In genomic region chr20:25275813-25276532, GRCh38 we compare ENCODE assay signal across 16 cellular contexts. TPM values are rescaled to one million over a fixed set of nuclear protein-coding genes. Genes with fewer than 3 reads are reported as not detected.
A peak's percentile ranks its signal among the peaks of the same experiment; 100 is the strongest.
DNase-seq lines count a peak whose midpoint lies in the region; ATAC-seq, FAIRE-seq and TF ChIP-seq lines count a peak whose summit lies in the region.
"Had no signal": no experiment of that assay in that cellular context is flagged by ENCODE, and none has a peak within 500 bp of the region (broad histone marks: within the 10 kb centered on the region; RNA-seq: fewer than 3 reads in every experiment).

No MANE protein-coding gene starts in this region.

- H3K27me3 ChIP-seq in K562 (ENCODE audit: control insufficient read depth in 2 of 2, insufficient read depth in 2 of 2, low read length in 2 of 2): no peaks in the 10 kb centered on the region

- H3K4me1 Mint-ChIP-seq in activated CD4-positive, alpha-beta T cell treated with anti-CD3 and anti-CD28 coated beads, Interleukin-2, amount 10 ng/mL, durations not matched to agents 7 days and 5 days: no peaks in the 10 kb centered on the region
- no peaks in the 10 kb centered on the region for H3K4me1 Mint-ChIP-seq in stimulated activated effector memory CD8-positive, alpha-beta T cell treated with anti-CD3 and anti-CD28 coated beads, Interleukin-12 subunit alpha, Interleukin-12 subunit beta, amount 100 ng/mL, for 72 hours
- H3K4me1 Mint-ChIP-seq: CD4-positive, alpha-beta memory T cell had no signal

- TF ChIP-seq RAD21 in K562 (CRISPR knock-in tag; conservative IDR thresholded peaks at IDR 0.05 in 1 of 2, IDR thresholded peaks at IDR 0.05 in 1 of 2): no peak

- BruUV-seq in K562 (replicated peaks; lab: Mats Ljungman, UMichigan): no TSS peak

- H3K9me1 ChIP-seq in K562 (ENCODE audit: control insufficient read depth, insufficient read depth, low read length): no peaks in the 10 kb centered on the region

- H3K4me3 Mint-ChIP-seq in activated CD4-positive, alpha-beta T cell treated with anti-CD3 and anti-CD28 coated beads, Interleukin-2, amount 10 ng/mL, durations not matched to agents 7 days and 5 days: no peak overlapping the region
- no peak overlapping the region for H3K4me3 Mint-ChIP-seq in stimulated activated effector memory CD8-positive, alpha-beta T cell treated with anti-CD3 and anti-CD28 coated beads, Interleukin-12 subunit alpha, Interleukin-12 subunit beta, amount 100 ng/mL, for 72 hours
- H3K4me3 Mint-ChIP-seq: CD4-positive, alpha-beta memory T cell had no signal

- peaks cover 13% of the 10 kb centered on the region; the same call in 1 of the 3 replicates for H3K36me3 ChIP-seq in K562 (ENCODE audit: control insufficient read depth, insufficient read depth, low read length)

- intact Hi-C loops in K562 (cut with micrococcal nuclease): no loop called here

- CTCF ChIA-PET in activated CD4-positive, alpha-beta T cell treated with anti-CD3 and anti-CD28 coated beads, Interleukin-2, amount 10 ng/mL, durations not matched to agents 7 days and 5 days (lab: Charles Lee): no interaction called here
- CTCF ChIA-PET in K562 (lab: Yijun Ruan, JAX; ENCODE audit: low intra/inter-chr PET ratio): no interaction called here

- H3K9ac ChIP-seq in K562 (ENCODE audit: insufficient read depth in 1 of 2, low read depth in 2 of 2, low read length in 2 of 2): no peak overlapping the region
- H3K9ac ChIP-seq: KMS-11, parathyroid adenoma had no signal

- POLR2A ChIA-PET in activated CD4-positive, alpha-beta T cell treated with anti-CD3 and anti-CD28 coated beads, Interleukin-2, amount 10 ng/mL, durations not matched to agents 7 days and 5 days (lab: Charles Lee): no interaction called here
- POLR2A ChIA-PET in K562 (lab: Yijun Ruan, JAX): no interaction called here

- FAIRE-seq in K562 (lab: Jason Lieb, UNC): no peak
- FAIRE-seq: A549 had no signal

- no peak overlapping the region for H3K27ac ChIP-seq in K562 (ENCODE audit: extremely low read depth, low read depth, low read length)
- H3K27ac ChIP-seq: KMS-11, parathyroid adenoma had no signal

- no peak for DNase-seq in activated CD4-positive, alpha-beta T cell treated with anti-CD3 and anti-CD28 coated beads, Interleukin-2, amount 10 ng/mL, durations not matched to agents 7 days and 5 days
- no peak for DNase-seq in activated CD4-positive, alpha-beta T cell treated with anti-CD3 and anti-CD28 coated beads, Interleukin-2, amount 50 U/mL, for 48 hours
- no peak for DNase-seq in K562 (ENCODE audit: extremely low read depth in 1 of 4, low spot score in 3 of 4)
- peak; percentile 30 for DNase-seq in left lobe of liver (ENCODE audit: low spot score)
- no peak for DNase-seq in stimulated activated effector memory CD8-positive, alpha-beta T cell treated with anti-CD3 and anti-CD28 coated beads, Interleukin-12 subunit alpha, Interleukin-12 subunit beta, amount 100 ng/mL, for 72 hours (ENCODE audit: low spot score in 2 of 2)
- DNase-seq in NK-92 treated with Interleukin-12 subunit alpha and Interleukin-12 subunit beta, amount 100 ng/mL, for 24 hours (lab: John Stamatoyannopoulos, UW): no peak
- DNase-seq in NCI-H446 (lab: John Stamatoyannopoulos, UW): no peak
- DNase-seq: CD4-positive, alpha-beta memory T cell; NCI-H1417; OCI-M1; SW 1271 had no signal

- no peak overlapping the region for H3K4me2 ChIP-seq in K562 (ENCODE audit: insufficient read depth, low read length)
- H3K4me2 ChIP-seq: A549, KMS-11 had no signal

- H2AFZ ChIP-seq in K562 (ENCODE audit: low read depth, low read length): no peak overlapping the region
- H2AFZ ChIP-seq: parathyroid adenoma had no signal

- H3K4me3 ChIP-seq in K562: no peak overlapping the region
- H3K4me3 ChIP-seq: A549 had no signal

- H3K27ac Mint-ChIP-seq in activated CD4-positive, alpha-beta T cell treated with anti-CD3 and anti-CD28 coated beads, Interleukin-2, amount 10 ng/mL, durations not matched to agents 7 days and 5 days: peak overlapping the region; percentile 37
- H3K27ac Mint-ChIP-seq in stimulated activated effector memory CD8-positive, alpha-beta T cell treated with anti-CD3 and anti-CD28 coated beads, Interleukin-12 subunit alpha, Interleukin-12 subunit beta, amount 100 ng/mL, for 72 hours: peak overlapping the region; percentile 63

- no peaks in the 10 kb centered on the region for H3K4me1 ChIP-seq in K562 (replicated peaks in 1 of 2; ENCODE audit: control insufficient read depth in 2 of 2, insufficient read depth in 2 of 2, low read length in 2 of 2)
- H3K4me1 ChIP-seq: A549 had no signal

- ATAC-seq in K562: no peak
- no peak for ATAC-seq in left lobe of liver
- no peak for ATAC-seq in stimulated activated effector memory CD8-positive, alpha-beta T cell treated with anti-CD3 and anti-CD28 coated beads, Interleukin-12 subunit alpha, Interleukin-12 subunit beta, amount 100 ng/mL, for 72 hours
- ATAC-seq in GM19328 (IDR thresholded peaks at IDR 0.05; ENCODE audit: unreplicated experiment): no peak
- ATAC-seq: HCT116 had no signal

- TF ChIP-seq POLR2A in K562 (conservative IDR thresholded peaks at IDR 0.05): no peak

- no peaks in the 10 kb centered on the region for H4K20me1 ChIP-seq in K562 (replicated peaks; ENCODE audit: control insufficient read depth, insufficient read depth, low read length)

- H3K9me3 ChIP-seq in K562 (replicated peaks; ENCODE audit: control insufficient read depth, insufficient read depth, low read depth, low read length): no peaks in the 10 kb centered on the region
- H3K9me3 ChIP-seq: A549 had no signal

- H3K9me3 Mint-ChIP-seq in activated CD4-positive, alpha-beta T cell treated with anti-CD3 and anti-CD28 coated beads, Interleukin-2, amount 10 ng/mL, durations not matched to agents 7 days and 5 days: no peaks in the 10 kb centered on the region
- H3K9me3 Mint-ChIP-seq in stimulated activated effector memory CD8-positive, alpha-beta T cell treated with anti-CD3 and anti-CD28 coated beads, Interleukin-12 subunit alpha, Interleukin-12 subunit beta, amount 100 ng/mL, for 72 hours: no peaks in the 10 kb centered on the region
- H3K9me3 Mint-ChIP-seq: CD4-positive, alpha-beta memory T cell had no signal

- no peaks in the 10 kb centered on the region for H3K79me2 ChIP-seq in K562 (ENCODE audit: control insufficient read depth, insufficient read depth, low read length)
- H3K79me2 ChIP-seq: parathyroid adenoma had no signal

- 68% methylated on average over 7 of the region's 20 CpGs for WGBS in K562 (ENCODE audit: insufficient coverage, low coverage, missing lambda C conversion rate)

- H3K27me3 Mint-ChIP-seq in activated CD4-positive, alpha-beta T cell treated with anti-CD3 and anti-CD28 coated beads, Interleukin-2, amount 10 ng/mL, durations not matched to agents 7 days and 5 days: no peaks in the 10 kb centered on the region
- H3K27me3 Mint-ChIP-seq: CD4-positive, alpha-beta memory T cell had no signal

- no peak for TF ChIP-seq CTCF in K562 (IDR thresholded peaks at IDR 0.05 in 2 of 3, conservative IDR thresholded peaks at IDR 0.05 in 1 of 3; ENCODE audit: insufficient read depth in 2 of 3, low read depth in 1 of 3, low read length in 3 of 3)

- no peak for TF ChIP-seq EP300 in K562 (IDR thresholded peaks at IDR 0.05; ENCODE audit: low read length)

- in situ Hi-C loops in K562 (cut with MboI): no loop called here

- peaks cover 3% of the 10 kb centered on the region for H3K36me3 Mint-ChIP-seq in activated CD4-positive, alpha-beta T cell treated with anti-CD3 and anti-CD28 coated beads, Interleukin-2, amount 10 ng/mL, durations not matched to agents 7 days and 5 days (ENCODE audit: low read depth)
- H3K36me3 Mint-ChIP-seq in stimulated activated effector memory CD8-positive, alpha-beta T cell treated with anti-CD3 and anti-CD28 coated beads, Interleukin-12 subunit alpha, Interleukin-12 subunit beta, amount 100 ng/mL, for 72 hours: peaks cover 31% of the 10 kb centered on the region

TF ChIP-seq in K562, 482 proteins besides CTCF, POLR2A, EP300 and RAD21:
- TF ChIP-seq RAD51 (IDR thresholded peaks at IDR 0.05; ENCODE audit: borderline replicate concordance, low read depth): no peak
- TF ChIP-seq MAZ (CRISPR knock-in tag; conservative IDR thresholded peaks at IDR 0.05 in 1 of 2, IDR thresholded peaks at IDR 0.05 in 1 of 2): no peak
- peak; percentile 42 for TF ChIP-seq POLR2G (IDR thresholded peaks at IDR 0.05; ENCODE audit: low read depth, low read length)
- no peak for TF ChIP-seq E2F4 (CRISPR knock-in tag; IDR thresholded peaks at IDR 0.05; ENCODE audit: low read depth)
- TF ChIP-seq TRIM28 (IDR thresholded peaks at IDR 0.05): no peak
- no peak for TF ChIP-seq FOXP1 (CRISPR knock-in tag; IDR thresholded peaks at IDR 0.05)

RNA-seq across cellular contexts. Expression of gene PYGB, which starts 28.1 kb away (rescaled TPM):
- total RNA-seq in activated CD4-positive, alpha-beta T cell treated with anti-CD3 and anti-CD28 coated beads, Interleukin-2, amount 10 ng/mL, durations not matched to agents 7 days and 5 days: 10 to 100 TPM; 28.7 to 30.2 TPM
- 15.0 and 42.9 TPM in 2 replicates for total RNA-seq in K562 (2011; cell fraction: chromatin; rRNA removed; ENCODE audit: low replicate concordance)
- 22.9 and 27.7 TPM in 2 replicates for total RNA-seq in K562 (2011; cell fraction: nucleolus; rRNA removed)
- total RNA-seq in K562 (2011; cell fraction: nucleoplasm; rRNA removed): 11.8 and 15.2 TPM in 2 replicates
- total RNA-seq in K562 (2014; rRNA removed) (12.4 and 13.0 TPM in 2 replicates), K562 (2014; rRNA removed; fragmentation: Illumina TruSeq; extraction: Trizol) (4.1 and 4.7 TPM in 2 replicates), K562 (2015; rRNA removed; fragmentation: Illumina TruSeq; extraction: Trizol) (9.8 and 10.8 TPM in 2 replicates), K562 (2021) (16.1 and 18.0 TPM in 2 replicates), left lobe of liver (10.3 TPM)
- polyA plus RNA-seq in K562 (2011; rRNA removed) (7.3 and 8.2 TPM in 2 replicates), K562 (2014; fragmentation: Illumina TruSeq; extraction: Trizol) (10.2 and 11.3 TPM in 2 replicates), K562 (2014; fragmentation: Nextera tagmentation; extraction: Ambion mirVana) (under 1 TPM; 0.34 to 0.46 TPM), K562 (2014; rRNA removed) (12.3 and 16.0 TPM in 2 replicates)
- polyA plus RNA-seq in K562 (2011; cell fraction: cytosol; rRNA removed): 8.5 and 12.3 TPM in 2 replicates
- 42.5 and 55.1 TPM in 2 replicates for polyA plus RNA-seq in K562 (2011; cell fraction: nucleus; rRNA removed)
- polyA plus RNA-seq in K562 (2012): 12.7 and 36.7 TPM in 2 replicates
- 5.7 and 8.6 TPM in 2 replicates for polyA minus RNA-seq in K562 (2011; rRNA and poly(A)+ RNA removed)
- 8.7 and 9.1 TPM in 2 replicates for polyA minus RNA-seq in K562 (2011; cell fraction: cytosol; rRNA and poly(A)+ RNA removed)
- polyA minus RNA-seq in K562 (2011; cell fraction: nucleus; rRNA and poly(A)+ RNA removed): 11.4 and 14.6 TPM in 2 replicates
